In genomic region chr6:43699564-43700186, GRCh38 we compare ENCODE assay signal across 9 cellular contexts. TPM values are rescaled to one million over a fixed set of nuclear protein-coding genes. Genes with fewer than 3 reads are reported as not detected.
DNase-seq lines count a peak whose midpoint lies in the region; ATAC-seq and TF ChIP-seq lines count a peak whose summit lies in the region.
"Had no signal": no experiment of that assay in that cellular context is flagged by ENCODE, and none has a peak within 500 bp of the region (broad histone marks: within the 10 kb centered on the region; RNA-seq: fewer than 3 reads in every experiment).

No MANE protein-coding gene starts in this region.

- BruUV-seq in PC-3 (replicated peaks; lab: Mats Ljungman, UMichigan) = no TSS peak

- no peaks in the 10 kb centered on the region for H3K9me3 ChIP-seq in HEK293 (ENCODE audit: control insufficient read depth, insufficient read depth, low read depth, low read length)
- no peaks in the 10 kb centered on the region for H3K9me3 ChIP-seq in PC-3 (ENCODE audit: low read length)

- no peaks in the 10 kb centered on the region for H3K27me3 ChIP-seq in PC-3 (ENCODE audit: low read length)

- H3K4me2 ChIP-seq in PC-3 (ENCODE audit: low read length) = peak overlapping the region; percentile 73

- DNase-seq in PC-3 = peak; percentile 75
- DNase-seq in fibroblast of pulmonary artery (ENCODE audit: low read depth) = peak; percentile 81
- DNase-seq in renal cortical epithelial cell (ENCODE audit: low read depth) = peak; percentile 78
- no peak for DNase-seq in putamen (ENCODE audit: low spot score)
- no peak for DNase-seq in NCI-H187 (lab: John Stamatoyannopoulos, UW)
- no peak for DNase-seq in lower leg skin (ENCODE audit: low spot score in 2 of 2)
- no peak for DNase-seq in GM19240 (ENCODE audit: insufficient read length, low spot score)
- DNase-seq: kidney glomerular epithelial cell had no signal

- WGBS in lower leg skin, 2 donors = 60 to 64% methylated on average over 7 of the region's 7 CpGs

- POLR2A ChIA-PET in HEK293 (lab: Yijun Ruan, JAX) = no interaction called here
- POLR2A ChIA-PET in PC-3 (lab: Charles Lee; ENCODE audit: unreplicated experiment) = no interaction called here

- no peak for TF ChIP-seq CTCF in HEK293 (tag by site-specific recombination; IDR thresholded peaks at IDR 0.05)
- no peak for TF ChIP-seq CTCF in PC-3 (conservative IDR thresholded peaks at IDR 0.05; ENCODE audit: low read depth, low read length)
- TF ChIP-seq CTCF in fibroblast of pulmonary artery (IDR thresholded peaks at IDR 0.05; ENCODE audit: low read length, missing control alignments) = no peak
- TF ChIP-seq CTCF in lower leg skin (IDR thresholded peaks at IDR 0.05) = no peak

- CTCF ChIA-PET in HEK293 (lab: Yijun Ruan, JAX) (interaction anchor here (0.6 to 1.1 kb wide), 2 partner anchors 14 to 25 kb away, joined by 5 read pairs; no protein-coding TSS in a partner anchor), PC-3 (lab: Charles Lee) (no interaction called here)

- H3K4me3 ChIP-seq in HEK293 (ENCODE audit: low read depth, low read length) (no peak overlapping the region), PC-3 (ENCODE audit: low read length) (peak overlapping the region; percentile 13; the same call in 1 of the 2 replicates), fibroblast of pulmonary artery (replicated peaks; ENCODE audit: low read depth, low read length) (no peak overlapping the region), lower leg skin (ENCODE audit: low read depth, poor library complexity, severe bottlenecking) (no peak overlapping the region)

- H3K79me2 ChIP-seq in PC-3 (ENCODE audit: low read length) = no peaks in the 10 kb centered on the region

- H2AFZ ChIP-seq in PC-3 (ENCODE audit: low read length) = peak overlapping the region; percentile 61

- H3K9ac ChIP-seq in PC-3 (ENCODE audit: low read length) = no peak overlapping the region

- no peaks in the 10 kb centered on the region for H3F3A ChIP-seq in PC-3 (ENCODE audit: low read length, unreplicated experiment)

- intact Hi-C loops in PC-3 (cut with micrococcal nuclease) = loop anchor here (2.0 kb wide), 1 partner anchor 33 kb away; no protein-coding TSS in a partner anchor
- intact Hi-C loops in lower leg skin (cut with DNase I; ENCODE audit: low total_unique reads) = no loop called here

- no peak for TF ChIP-seq POLR2A in lower leg skin (IDR thresholded peaks at IDR 0.05)

- H3K36me3 ChIP-seq in HEK293 (ENCODE audit: control insufficient read depth in 2 of 2, insufficient read depth in 1 of 2, low read length in 2 of 2) = no peaks in the 10 kb centered on the region
- no peaks in the 10 kb centered on the region for H3K36me3 ChIP-seq in PC-3 (ENCODE audit: low read depth, low read length)

- ATAC-seq in PC-3 = peak; percentile 78

- H3K4me1 ChIP-seq in HEK293 (ENCODE audit: control insufficient read depth, insufficient read depth, low read length) (peaks cover 33% of the 10 kb centered on the region), PC-3 (ENCODE audit: insufficient read depth, low read length) (peaks cover 41% of the 10 kb centered on the region)

- H4K20me1 ChIP-seq in PC-3 (ENCODE audit: low read length) = no peaks in the 10 kb centered on the region

- H3K9me2 ChIP-seq in PC-3 (replicated peaks; ENCODE audit: low read length) = no peaks in the 10 kb centered on the region

- peak overlapping the region; percentile 10; the same call in 1 of the 2 replicates for H3K27ac ChIP-seq in HEK293 (ENCODE audit: extremely low read depth, low read depth, low read length)
- peak overlapping the region; percentile 53 for H3K27ac ChIP-seq in PC-3 (ENCODE audit: low read length)

TF ChIP-seq in HEK293, 187 proteins besides CTCF, POLR2A, EP300 and RAD21 (continues in another document):
- TF ChIP-seq ZEB2 (tag by site-specific recombination; IDR thresholded peaks at IDR 0.05) = peak; percentile 30; the same call in 1 of the 2 replicates
- no peak for TF ChIP-seq ZNF549 (tag by site-specific recombination; IDR thresholded peaks at IDR 0.05)
- TF ChIP-seq ZBTB21 (tag by site-specific recombination; IDR thresholded peaks at IDR 0.05) = no peak
- 0 out of 2 replicates have a peak, but pooled peaks have one; percentile 20 for TF ChIP-seq BCL11A (tag by site-specific recombination; IDR thresholded peaks at IDR 0.05; ENCODE audit: low read depth)
- no peak for TF ChIP-seq KLF1 (tag by site-specific recombination; IDR thresholded peaks at IDR 0.05)
- no peak for TF ChIP-seq ZNF837 (tag by site-specific recombination; IDR thresholded peaks at IDR 0.05)
- no peak for TF ChIP-seq ZNF555 (tag by site-specific recombination; conservative IDR thresholded peaks at IDR 0.05)
- TF ChIP-seq KLF8 (tag by site-specific recombination; IDR thresholded peaks at IDR 0.05) = no peak
- no peak for TF ChIP-seq ZNF580 (tag by site-specific recombination; IDR thresholded peaks at IDR 0.05)
- no peak for TF ChIP-seq KLF10 (tag by site-specific recombination; IDR thresholded peaks at IDR 0.05)
- TF ChIP-seq ZNF248 (tag by site-specific recombination; IDR thresholded peaks at IDR 0.05) = no peak
- 0 out of 2 replicates have a peak, but pooled peaks have one; percentile 34 for TF ChIP-seq ZNF223 (tag by site-specific recombination; IDR thresholded peaks at IDR 0.05)
- no peak for TF ChIP-seq ZNF423 (tag by site-specific recombination; IDR thresholded peaks at IDR 0.05)
- TF ChIP-seq, protein P1, sequence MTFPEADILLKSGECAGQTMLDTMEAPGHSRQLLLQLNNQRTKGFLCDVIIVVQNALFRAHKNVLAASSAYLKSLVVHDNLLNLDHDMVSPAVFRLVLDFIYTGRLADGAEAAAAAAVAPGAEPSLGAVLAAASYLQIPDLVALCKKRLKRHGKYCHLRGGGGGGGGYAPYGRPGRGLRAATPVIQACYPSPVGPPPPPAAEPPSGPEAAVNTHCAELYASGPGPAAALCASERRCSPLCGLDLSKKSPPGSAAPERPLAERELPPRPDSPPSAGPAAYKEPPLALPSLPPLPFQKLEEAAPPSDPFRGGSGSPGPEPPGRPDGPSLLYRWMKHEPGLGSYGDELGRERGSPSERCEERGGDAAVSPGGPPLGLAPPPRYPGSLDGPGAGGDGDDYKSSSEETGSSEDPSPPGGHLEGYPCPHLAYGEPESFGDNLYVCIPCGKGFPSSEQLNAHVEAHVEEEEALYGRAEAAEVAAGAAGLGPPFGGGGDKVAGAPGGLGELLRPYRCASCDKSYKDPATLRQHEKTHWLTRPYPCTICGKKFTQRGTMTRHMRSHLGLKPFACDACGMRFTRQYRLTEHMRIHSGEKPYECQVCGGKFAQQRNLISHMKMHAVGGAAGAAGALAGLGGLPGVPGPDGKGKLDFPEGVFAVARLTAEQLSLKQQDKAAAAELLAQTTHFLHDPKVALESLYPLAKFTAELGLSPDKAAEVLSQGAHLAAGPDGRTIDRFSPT (tag by site-specific recombination; IDR thresholded peaks at IDR 0.05) = no peak
- TF ChIP-seq ZNF132 (tag by site-specific recombination; IDR thresholded peaks at IDR 0.05; ENCODE audit: borderline replicate concordance) = no peak
- TF ChIP-seq, protein P2, sequence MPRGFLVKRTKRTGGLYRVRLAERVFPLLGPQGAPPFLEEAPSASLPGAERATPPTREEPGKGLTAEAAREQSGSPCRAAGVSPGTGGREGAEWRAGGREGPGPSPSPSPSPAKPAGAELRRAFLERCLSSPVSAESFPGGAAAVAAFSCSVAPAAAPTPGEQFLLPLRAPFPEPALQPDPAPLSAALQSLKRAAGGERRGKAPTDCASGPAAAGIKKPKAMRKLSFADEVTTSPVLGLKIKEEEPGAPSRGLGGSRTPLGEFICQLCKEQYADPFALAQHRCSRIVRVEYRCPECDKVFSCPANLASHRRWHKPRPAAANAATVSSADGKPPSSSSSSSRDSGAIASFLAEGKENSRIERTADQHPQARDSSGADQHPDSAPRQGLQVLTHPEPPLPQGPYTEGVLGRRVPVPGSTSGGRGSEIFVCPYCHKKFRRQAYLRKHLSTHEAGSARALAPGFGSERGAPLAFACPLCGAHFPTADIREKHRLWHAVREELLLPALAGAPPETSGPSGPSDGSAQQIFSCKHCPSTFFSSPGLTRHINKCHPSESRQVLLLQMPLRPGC (tag by site-specific recombination; IDR thresholded peaks at IDR 0.05) = no peak
- peak; percentile 95 for TF ChIP-seq GLIS1 (tag by site-specific recombination; IDR thresholded peaks at IDR 0.05)
- TF ChIP-seq, protein P3, sequence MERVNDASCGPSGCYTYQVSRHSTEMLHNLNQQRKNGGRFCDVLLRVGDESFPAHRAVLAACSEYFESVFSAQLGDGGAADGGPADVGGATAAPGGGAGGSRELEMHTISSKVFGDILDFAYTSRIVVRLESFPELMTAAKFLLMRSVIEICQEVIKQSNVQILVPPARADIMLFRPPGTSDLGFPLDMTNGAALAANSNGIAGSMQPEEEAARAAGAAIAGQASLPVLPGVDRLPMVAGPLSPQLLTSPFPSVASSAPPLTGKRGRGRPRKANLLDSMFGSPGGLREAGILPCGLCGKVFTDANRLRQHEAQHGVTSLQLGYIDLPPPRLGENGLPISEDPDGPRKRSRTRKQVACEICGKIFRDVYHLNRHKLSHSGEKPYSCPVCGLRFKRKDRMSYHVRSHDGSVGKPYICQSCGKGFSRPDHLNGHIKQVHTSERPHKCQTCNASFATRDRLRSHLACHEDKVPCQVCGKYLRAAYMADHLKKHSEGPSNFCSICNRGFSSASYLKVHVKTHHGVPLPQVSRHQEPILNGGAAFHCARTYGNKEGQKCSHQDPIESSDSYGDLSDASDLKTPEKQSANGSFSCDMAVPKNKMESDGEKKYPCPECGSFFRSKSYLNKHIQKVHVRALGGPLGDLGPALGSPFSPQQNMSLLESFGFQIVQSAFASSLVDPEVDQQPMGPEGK (tag by site-specific recombination; IDR thresholded peaks at IDR 0.05) = peak; percentile 63
- no peak for TF ChIP-seq ZNF544 (tag by site-specific recombination; IDR thresholded peaks at IDR 0.05)
- no peak for TF ChIP-seq EGR2 (tag by site-specific recombination; IDR thresholded peaks at IDR 0.05; ENCODE audit: low read depth)

RNA-seq across cellular contexts. Expression of gene MRPS18A, which starts 12.1 kb away (rescaled TPM):
- 91.5 and 105 TPM in 2 replicates for total RNA-seq in PC-3 (2014; rRNA removed)
- 35.5 and 62.0 TPM in 2 replicates for total RNA-seq in renal cortical epithelial cell
- 10 to 100 TPM; 42.5 to 56.2 (median 50.9) TPM for total RNA-seq in lower leg skin

RNA-seq across cellular contexts. Expression of gene RSPH9, which starts 54.8 kb away (rescaled TPM):
- total RNA-seq in PC-3 (2014; rRNA removed) = not detected in 2 replicates
- 0.17 and 0.35 TPM in 2 replicates for total RNA-seq in renal cortical epithelial cell
- under 1 TPM in 2 of 4 donors, not detected in 2; 0.17 to 0.42 TPM for total RNA-seq in lower leg skin

Comparison
In these comparisons a context has a peak if more than half of its experiments do, and no peak if none do; other contexts are left out.
1. DNase-seq: peak in PC-3 (single experiment), fibroblast of pulmonary artery (single experiment) and renal cortical epithelial cell (single experiment); none in putamen (single experiment), NCI-H187 (0 of 2), lower leg skin (0 of 2) and GM19240 (single experiment).